8 cellular contexts compared by ENCODE assay signal in genomic region chr4:169810325-169811323, GRCh38. TPM values are rescaled to one million over a fixed set of nuclear protein-coding genes. Genes with fewer than 3 reads are reported as not detected.
A peak's percentile ranks its signal among the peaks of the same experiment; 100 is the strongest.
DNase-seq lines count a peak whose midpoint lies in the region; ATAC-seq and TF ChIP-seq lines count a peak whose summit lies in the region.

No MANE protein-coding gene starts in this region.

- no peaks in the 10 kb centered on the region for H3K27me3 ChIP-seq in Caco-2 (replicated peaks; ENCODE audit: control insufficient read depth, insufficient read depth, low read length)

- H3K27me3 Mint-ChIP-seq in Caco-2 (ENCODE audit: insufficient read depth, unreplicated experiment) (peaks cover 3% of the 10 kb centered on the region), memory B cell (peaks cover 5% of the 10 kb centered on the region)

- ATAC-seq in GM18870 (IDR thresholded peaks at IDR 0.05; ENCODE audit: unreplicated experiment) (peak; percentile 63), memory B cell (ENCODE audit: low read depth) (peak; percentile 47), HG03378 (IDR thresholded peaks at IDR 0.05; ENCODE audit: unreplicated experiment) (no peak), HG03039 (IDR thresholded peaks at IDR 0.05; ENCODE audit: unreplicated experiment) (no peak)

- H3K4me1 Mint-ChIP-seq in Caco-2 (ENCODE audit: low read depth, unreplicated experiment) = no peaks in the 10 kb centered on the region
- no peaks in the 10 kb centered on the region for H3K4me1 Mint-ChIP-seq in memory B cell

- no peak overlapping the region for H3K4me3 Mint-ChIP-seq in Caco-2 (ENCODE audit: unreplicated experiment)
- no peak overlapping the region for H3K4me3 Mint-ChIP-seq in memory B cell

- POLR2A ChIA-PET in Caco-2 (lab: Charles Lee) = no interaction called here

- no peaks in the 10 kb centered on the region for H3K36me3 ChIP-seq in Caco-2 (ENCODE audit: control insufficient read depth, insufficient read depth, low read length)

- H3K27ac Mint-ChIP-seq in Caco-2 (ENCODE audit: unreplicated experiment) = no peak overlapping the region
- no peak overlapping the region for H3K27ac Mint-ChIP-seq in memory B cell

- BruUV-seq in Caco-2 (replicated peaks; lab: Mats Ljungman, UMichigan) = no TSS peak

- no peak overlapping the region for H3K4me3 ChIP-seq in Caco-2 (ENCODE audit: low read depth, low read length)

- no peaks in the 10 kb centered on the region for H3K4me1 ChIP-seq in Caco-2

- peak in 1 of 2 experiments; percentile 59 for DNase-seq in Caco-2
- peak; percentile 82 to 90 for DNase-seq in Kasumi-1 (lab: John Stamatoyannopoulos, UW)
- peak; percentile 18 for DNase-seq in OCI-M2 (lab: John Stamatoyannopoulos, UW; ENCODE audit: unreplicated experiment)
- peak; percentile 86 for DNase-seq in dermis blood vessel endothelial cell
- peak; percentile 14 to 42 for DNase-seq in memory B cell (ENCODE audit: low spot score in 2 of 2)

- H3K9me3 ChIP-seq in Caco-2 = no peaks in the 10 kb centered on the region

- H3K9me3 Mint-ChIP-seq in Caco-2 (ENCODE audit: unreplicated experiment) (no peaks in the 10 kb centered on the region), memory B cell (peaks cover 2% of the 10 kb centered on the region)

- peak; percentile 57 to 70 for TF ChIP-seq CTCF in Caco-2 (IDR thresholded peaks at IDR 0.05; ENCODE audit: insufficient read depth in 1 of 2, low read depth in 1 of 2, low read length in 1 of 2, severe bottlenecking in 1 of 2, unreplicated experiment in 1 of 2)

- intact Hi-C loops in Caco-2 (cut with micrococcal nuclease; ENCODE audit: unreplicated experiment) = loop anchor here (1.0 to 5.0 kb wide), 5 partner anchors 72 to 280 kb away; partner anchors contain the start of gene MFAP3L

- CTCF ChIA-PET in Caco-2 (lab: Charles Lee) = interaction anchor here (0.6 to 1.6 kb wide), 6 partner anchors 14 to 280 kb away, joined by 3 to 11 read pairs (median 4); no protein-coding TSS in a partner anchor

- H3K36me3 Mint-ChIP-seq in Caco-2 (ENCODE audit: insufficient read depth, unreplicated experiment) (no peaks in the 10 kb centered on the region), memory B cell (no peaks in the 10 kb centered on the region)

RNA-seq across cellular contexts. Expression of gene HPF1, which starts 52.9 kb away (rescaled TPM):
- total RNA-seq in Caco-2 (2022) (9.7 and 14.9 TPM in 2 replicates), dermis blood vessel endothelial cell (23.0 and 38.3 TPM in 2 replicates)

Comparison
In these comparisons a context has a peak if more than half of its experiments do, and no peak if none do; other contexts are left out.
1. ATAC-seq: peak in GM18870 (single experiment) and memory B cell (single experiment); none in HG03378 (single experiment) and HG03039 (single experiment).